Comparison of ENCODE assay signal across 17 cellular contexts in the genomic region with DNA sequence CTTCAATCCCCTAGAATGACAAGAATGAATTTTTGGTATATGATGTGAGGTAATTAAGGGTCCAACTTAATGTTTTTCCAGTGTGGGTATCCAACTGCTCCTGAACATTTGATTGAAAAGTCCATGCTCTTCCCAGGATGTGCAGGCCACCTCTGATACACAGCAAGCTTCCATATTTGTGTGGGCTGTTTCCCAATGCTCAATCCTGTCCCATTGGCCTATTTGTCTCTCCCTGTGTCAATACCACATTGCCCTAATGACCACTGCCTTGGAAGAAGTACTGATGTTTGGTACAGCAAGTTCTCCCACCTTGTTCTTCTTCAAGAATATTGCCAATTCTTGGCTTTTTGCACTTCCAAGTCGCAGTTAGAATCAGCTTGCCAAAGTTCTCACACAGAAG. TPM values are rescaled to one million over a fixed set of nuclear protein-coding genes. Genes with fewer than 3 reads are reported as not detected.
DNase-seq lines count a peak whose midpoint lies in the region; ATAC-seq, FAIRE-seq and TF ChIP-seq lines count a peak whose summit lies in the region.
"Had no signal": no experiment of that assay in that cellular context is flagged by ENCODE, and none has a peak within 500 bp of the region (broad histone marks: within the 10 kb centered on the region; RNA-seq: fewer than 3 reads in every experiment).

No MANE protein-coding gene starts in this region.

- peaks cover 46% of the 10 kb centered on the region for H3F3A ChIP-seq in smooth muscle cell (ENCODE audit: low read depth)

- CTCF ChIA-PET in Panc1 (lab: Charles Lee): no interaction called here

- BruUV-seq in Panc1 (replicated peaks; lab: Mats Ljungman, UMichigan): TSS peak; percentile 11

- in situ Hi-C loops in Panc1 (cut with HindIII; ENCODE audit: low pct_unique_long_range_greater_than_20kb, low sequenced_read_pairs): no loop called here

- no peaks in the 10 kb centered on the region for H3K36me3 ChIP-seq in Panc1 (ENCODE audit: control insufficient read depth, insufficient read depth, low read length)
- H3K36me3 ChIP-seq in hepatocyte (replicated peaks; ENCODE audit: insufficient read depth, low read depth): no peaks in the 10 kb centered on the region
- H3K36me3 ChIP-seq in smooth muscle cell (ENCODE audit: low read depth): peaks cover 32% of the 10 kb centered on the region

- H3K27ac ChIP-seq in Panc1 (ENCODE audit: low read length) (no peak overlapping the region), hepatocyte (no peak overlapping the region), smooth muscle cell (ENCODE audit: low read depth) (peak overlapping the region; percentile 39)
- H3K27ac ChIP-seq: GM23248 had no signal

- H3K27me3 ChIP-seq in Panc1 (ENCODE audit: control insufficient read depth, insufficient read depth, low read length) (no peaks in the 10 kb centered on the region), hepatocyte (no peaks in the 10 kb centered on the region), smooth muscle cell (ENCODE audit: low read depth) (no peaks in the 10 kb centered on the region)

- H3K4me3 ChIP-seq in Panc1 (ENCODE audit: low read depth in 2 of 2, low read length in 2 of 2) (no peak overlapping the region), hepatocyte (peak overlapping the region; percentile 0), smooth muscle cell (no peak overlapping the region)
- H3K4me3 ChIP-seq: GM12878, GM23248 had no signal

- H3K9me2 ChIP-seq in hepatocyte (replicated peaks; ENCODE audit: insufficient read depth): no peaks in the 10 kb centered on the region

- H3K4me2 ChIP-seq in hepatocyte (no peak overlapping the region), smooth muscle cell (peak overlapping the region; percentile 16)

- FAIRE-seq in RCC 7860 (lab: Jason Lieb, UNC): no peak
- FAIRE-seq: GM12878, H54 had no signal

- POLR2A ChIA-PET in Panc1 (lab: Charles Lee): no interaction called here

- DNase-seq in AG08396 (ENCODE audit: low spot score): peak; percentile 1
- DNase-seq in Panc1 (ENCODE audit: low read depth, low spot score): no peak
- DNase-seq in hepatocyte (ENCODE audit: low spot score): no peak
- no peak for DNase-seq in smooth muscle cell (lab: John Stamatoyannopoulos, UW; ENCODE audit: unreplicated experiment)
- no peak for DNase-seq in RCC 7860 (ENCODE audit: low spot score)
- no peak for DNase-seq in activated gamma-delta T cell treated with Interleukin-2 at 50 U/mL for 16 hours
- no peak for DNase-seq in NCI-H146 treated with DMSO at 0.1 percent for 48 hours (lab: John Stamatoyannopoulos, UW; ENCODE audit: unreplicated experiment)
- DNase-seq: 8988T; C1 segment of cervical spinal cord; CD4-positive, CD25-positive, alpha-beta regulatory T cell; CD8-positive, alpha-beta memory T cell; DMS 273 treated with DMSO at 0.1 percent for 48 hours; DND-41; HCEC 1CT had no signal

- H2AFZ ChIP-seq in hepatocyte (no peak overlapping the region), smooth muscle cell (ENCODE audit: low read depth) (no peak overlapping the region)
- H2AFZ ChIP-seq: GM23248 had no signal

- intact Hi-C loops in Panc1 (cut with micrococcal nuclease; ENCODE audit: unreplicated experiment): no loop called here

- H4K20me1 ChIP-seq in hepatocyte (ENCODE audit: insufficient read depth, poor library complexity, severe bottlenecking) (no peaks in the 10 kb centered on the region), smooth muscle cell (ENCODE audit: low read depth) (no peaks in the 10 kb centered on the region)

- TF ChIP-seq CTCF in Panc1 (IDR thresholded peaks at IDR 0.05) (no peak), hepatocyte (IDR thresholded peaks at IDR 0.05; ENCODE audit: poor library complexity) (no peak), smooth muscle cell (IDR thresholded peaks at IDR 0.05; ENCODE audit: borderline replicate concordance, insufficient read depth, poor library complexity, severe bottlenecking) (no peak)

- ATAC-seq in Panc1: no peak
- ATAC-seq: GM12878 had no signal

- H3K4me1 ChIP-seq in Panc1 (ENCODE audit: control insufficient read depth, insufficient read depth, low read length): no peaks in the 10 kb centered on the region
- H3K4me1 ChIP-seq in hepatocyte (ENCODE audit: insufficient read depth): no peaks in the 10 kb centered on the region
- no peaks in the 10 kb centered on the region for H3K4me1 ChIP-seq in smooth muscle cell (ENCODE audit: low read depth)

- H3K79me2 ChIP-seq in hepatocyte (no peaks in the 10 kb centered on the region), smooth muscle cell (ENCODE audit: low read depth) (no peaks in the 10 kb centered on the region)

- H3K9ac ChIP-seq in smooth muscle cell (ENCODE audit: low read depth): no peak overlapping the region
- H3K9ac ChIP-seq: GM23248 had no signal

- WGBS in hepatocyte (ENCODE audit: low lambda C conversion rate, missing lambda C conversion rate): 96% methylated on average over 1 of the region's 1 CpG
- WGBS in smooth muscle cell (ENCODE audit: low lambda C conversion rate): 95% methylated on average over 1 of the region's 1 CpG

- H3K9me3 ChIP-seq in Panc1 (ENCODE audit: control insufficient read depth, insufficient read depth, low read depth, low read length): peaks cover 37% of the 10 kb centered on the region
- peaks cover 23% of the 10 kb centered on the region for H3K9me3 ChIP-seq in hepatocyte (ENCODE audit: low read depth)
- H3K9me3 ChIP-seq in smooth muscle cell (replicated peaks; ENCODE audit: low read depth): peaks cover 22% of the 10 kb centered on the region

RNA-seq across cellular contexts. Expression of a gene that starts 42.9 kb away (rescaled TPM):
- 1.3 TPM for total RNA-seq in Panc1 (2021; ENCODE audit: unreplicated experiment)
- 0.10 TPM for polyA plus RNA-seq in Panc1 (2012; ENCODE audit: insufficient read length)
- 6.6 and 7.9 TPM in 2 replicates for total RNA-seq in hepatocyte
- polyA plus RNA-seq in hepatocyte: 3.1 and 4.0 TPM in 2 replicates
- total RNA-seq in smooth muscle cell: 9.8 and 12.3 TPM in 2 replicates
- 1.6 and 4.6 TPM in 2 replicates for polyA plus RNA-seq in smooth muscle cell
